ENCODE assay signal across 15 cellular contexts in genomic region chr22:44671742-44672141, GRCh38. TPM values are rescaled to one million over a fixed set of nuclear protein-coding genes. Genes with fewer than 3 reads are reported as not detected.
DNase-seq lines count a peak whose midpoint lies in the region; ATAC-seq, FAIRE-seq and TF ChIP-seq lines count a peak whose summit lies in the region.
"Had no signal": no experiment of that assay in that cellular context is flagged by ENCODE, and none has a peak within 500 bp of the region (broad histone marks: within the 10 kb centered on the region; RNA-seq: fewer than 3 reads in every experiment).

No MANE protein-coding gene starts in this region.

- H3K9me3 ChIP-seq in endothelial cell of umbilical vein (replicated peaks; ENCODE audit: control insufficient read depth, insufficient read depth, low read length): no peaks in the 10 kb centered on the region
- H3K9me3 ChIP-seq: suprapubic skin had no signal

- H3K4me1 ChIP-seq in endothelial cell of umbilical vein (ENCODE audit: control insufficient read depth, extremely low read depth, insufficient read depth, low read length): no peaks in the 10 kb centered on the region

- no peak for TF ChIP-seq CTCF in endothelial cell of umbilical vein (IDR thresholded peaks at IDR 0.05; ENCODE audit: extremely low read depth in 1 of 2, insufficient read depth in 1 of 2, low read depth in 1 of 2, low read length in 2 of 2)

- FAIRE-seq in RCC 7860 (lab: Jason Lieb, UNC) (no peak), endothelial cell of umbilical vein (lab: Jason Lieb, UNC) (no peak)
- FAIRE-seq: islet of Langerhans had no signal

- no peaks in the 10 kb centered on the region for H3K36me3 ChIP-seq in endothelial cell of umbilical vein (ENCODE audit: control insufficient read depth in 2 of 2, extremely low read depth in 1 of 2, insufficient read depth in 2 of 2, low read length in 2 of 2)
- H3K36me3 ChIP-seq: suprapubic skin had no signal

- no peak for TF ChIP-seq POLR2A in endothelial cell of umbilical vein (IDR thresholded peaks at IDR 0.05; ENCODE audit: low read depth, low read length)

- H4K20me1 ChIP-seq in endothelial cell of umbilical vein (replicated peaks; ENCODE audit: control insufficient read depth, extremely low read depth, insufficient read depth, low read length): no peaks in the 10 kb centered on the region

- H3K9me1 ChIP-seq in endothelial cell of umbilical vein (replicated peaks; ENCODE audit: control insufficient read depth, extremely low read depth, insufficient read depth, low read length): no peaks in the 10 kb centered on the region

- no peak overlapping the region for H3K4me2 ChIP-seq in endothelial cell of umbilical vein (ENCODE audit: insufficient read depth, low read length)

- H2AFZ ChIP-seq in endothelial cell of umbilical vein (ENCODE audit: low read depth, low read length): no peak overlapping the region

- DNase-seq in NOMO-1 treated with DMSO at 0.1 percent for 48 hours (lab: John Stamatoyannopoulos, UW; ENCODE audit: unreplicated experiment) (peak; percentile 33), NOMO-1 treated with dmso at 0.1 percent for 144 hours (lab: John Stamatoyannopoulos, UW; ENCODE audit: unreplicated experiment) (no peak), RCC 7860 (ENCODE audit: low spot score) (peak; percentile 17), endothelial cell of umbilical vein (ENCODE audit: low read depth, low spot score) (no peak), sciatic nerve (ENCODE audit: low spot score) (no peak), midbrain (lab: John Stamatoyannopoulos, UW) (no peak), HuH-7 (ENCODE audit: low spot score) (no peak)
- DNase-seq in effector CD4-positive, alpha-beta T cell: no peak
- DNase-seq: activated effector memory CD4-positive, alpha-beta T cell treated with Interleukin-2 at 50 U/mL for 16 hours; dermis blood vessel endothelial cell; NCI-H526 treated with DMSO at 0.1 percent for 48 hours; nucleus accumbens; stimulated activated CD4-positive, alpha-beta T cell treated with anti-CD3 and anti-CD28 coated beads, Interleukin-2, amount 100 ng/mL, for 24 hours had no signal

- H3K9ac ChIP-seq in endothelial cell of umbilical vein (replicated peaks; ENCODE audit: extremely low read depth, insufficient read depth, low read length): no peak overlapping the region

- ATAC-seq in sciatic nerve: peak; percentile 29

- CTCF ChIA-PET in endothelial cell of umbilical vein (lab: Charles Lee): interaction anchor here (5.4 kb wide), 1 partner anchor 12 kb away, joined by 35 read pairs; no protein-coding TSS in a partner anchor

- peaks cover 0 to 2% of the 10 kb centered on the region in 2 experiments for H3K27me3 ChIP-seq in endothelial cell of umbilical vein (ENCODE audit: control insufficient read depth in 2 of 2, insufficient read depth in 2 of 2, low read length in 2 of 2)

- POLR2A ChIA-PET in endothelial cell of umbilical vein (lab: Charles Lee): no interaction called here

- H3K79me2 ChIP-seq in endothelial cell of umbilical vein (ENCODE audit: control insufficient read depth, insufficient read depth, low read length): no peaks in the 10 kb centered on the region

- H3K4me3 ChIP-seq in endothelial cell of umbilical vein (replicated peaks in 1 of 3; ENCODE audit: insufficient read depth in 1 of 3, low read depth in 1 of 3, low read length in 3 of 3): no peak overlapping the region
- H3K4me3 ChIP-seq: suprapubic skin had no signal

- no TSS peak for BruUV-seq in endothelial cell of umbilical vein (replicated peaks; lab: Mats Ljungman, UMichigan)

- intact Hi-C loops in endothelial cell of umbilical vein (cut with micrococcal nuclease) (no loop called here), sciatic nerve (cut with DNase I) (no loop called here)

- dilution Hi-C loops in endothelial cell of umbilical vein (cut with MboI; ENCODE audit: extremely low pct_ligation_motif_present, low sequenced_read_pairs): no loop called here

- no peak overlapping the region for H3K27ac ChIP-seq in endothelial cell of umbilical vein (ENCODE audit: insufficient read depth, low read depth, low read length)
- H3K27ac ChIP-seq: suprapubic skin had no signal

TF ChIP-seq in endothelial cell of umbilical vein, 7 proteins besides CTCF, POLR2A, EP300 and RAD21:
- TF ChIP-seq FOS (IDR thresholded peaks at IDR 0.05; ENCODE audit: borderline replicate concordance, insufficient read depth, low read length) (no peak), MAX (IDR thresholded peaks at IDR 0.05; ENCODE audit: insufficient read depth, insufficient read length) (peak; percentile 32)

RNA-seq across cellular contexts. Expression of gene PRR5, which starts 30.3 kb away (rescaled TPM):
- total RNA-seq in endothelial cell of umbilical vein: 7.4 and 9.0 TPM in 2 replicates
- 4.3 and 7.4 TPM in 2 replicates for polyA plus RNA-seq in endothelial cell of umbilical vein
- polyA plus RNA-seq in endothelial cell of umbilical vein (2011; cell fraction: cytosol; rRNA removed): 2.3 and 3.0 TPM in 2 replicates
- 4.0 and 5.3 TPM in 2 replicates for polyA plus RNA-seq in endothelial cell of umbilical vein (2011; cell fraction: nucleus; rRNA removed)
- polyA plus RNA-seq in endothelial cell of umbilical vein (2012): 4.2 and 9.0 TPM in 2 replicates
- polyA minus RNA-seq in endothelial cell of umbilical vein: 3.5 and 8.0 TPM in 2 replicates
- 8.7 TPM for polyA minus RNA-seq in endothelial cell of umbilical vein (2011; cell fraction: cytosol; rRNA and poly(A)+ RNA removed)
- 3.8 and 4.0 TPM in 2 replicates for polyA minus RNA-seq in endothelial cell of umbilical vein (2011; cell fraction: nucleus; rRNA and poly(A)+ RNA removed)
- total RNA-seq in sciatic nerve: 33.7 TPM

Comparison
In these comparisons a context has a peak if more than half of its experiments do, and no peak if none do; other contexts are left out.
1. DNase-seq: peak in NOMO-1 treated with DMSO at 0.1 percent for 48 hours (single experiment) and RCC 7860 (single experiment); none in NOMO-1 treated with dmso at 0.1 percent for 144 hours (single experiment), endothelial cell of umbilical vein (single experiment), sciatic nerve (single experiment), effector CD4-positive, alpha-beta T cell (single experiment), midbrain (single experiment) and HuH-7 (single experiment).